19 cellular contexts compared by ENCODE assay signal in genomic region chr6:155212616-155213380, GRCh38. TPM values are rescaled to one million over a fixed set of nuclear protein-coding genes. Genes with fewer than 3 reads are reported as not detected.
DNase-seq lines count a peak whose midpoint lies in the region; ATAC-seq, FAIRE-seq and TF ChIP-seq lines count a peak whose summit lies in the region.
"Had no signal": no experiment of that assay in that cellular context is flagged by ENCODE, and none has a peak within 500 bp of the region (broad histone marks: within the 10 kb centered on the region; RNA-seq: fewer than 3 reads in every experiment).

No MANE protein-coding gene starts in this region.

- H3K27ac ChIP-seq in HepG2 (ENCODE audit: extremely low read length, insufficient read depth, low read length) (no peak overlapping the region), right lobe of liver (no peak overlapping the region), mammary epithelial cell (ENCODE audit: insufficient read depth, low read depth, low read length) (peak overlapping the region; percentile 14)
- H3K27ac ChIP-seq: Peyer's patch had no signal

- FAIRE-seq in HepG2 (lab: Jason Lieb, UNC) = no peak

- H3K27ac Mint-ChIP-seq in T-cell = no peak overlapping the region
- H3K27ac Mint-ChIP-seq in activated naive CD4-positive, alpha-beta T cell treated with anti-CD3 and anti-CD28 coated beads, Interleukin-2, amount 10 ng/mL, durations not matched to agents 7 days and 5 days = no peak overlapping the region

- TF ChIP-seq CTCF in HepG2 (CRISPR knock-in tag; IDR thresholded peaks at IDR 0.05) = no peak
- TF ChIP-seq CTCF in right lobe of liver (IDR thresholded peaks at IDR 0.05) = no peak
- no peak for TF ChIP-seq CTCF in mammary epithelial cell (conservative IDR thresholded peaks at IDR 0.05 in 1 of 2, IDR thresholded peaks at IDR 0.05 in 1 of 2; ENCODE audit: extremely low read depth in 1 of 2, insufficient read depth in 1 of 2, low read depth in 1 of 2, low read length in 2 of 2)

- BruUV-seq in HepG2 (replicated peaks; lab: Mats Ljungman, UMichigan) (no TSS peak), mammary epithelial cell (replicated peaks; lab: Mats Ljungman, UMichigan) (no TSS peak)

- no peak for TF ChIP-seq POLR2A in HepG2 (IDR thresholded peaks at IDR 0.05; ENCODE audit: insufficient read depth in 1 of 2, low read depth in 2 of 2, low read length in 2 of 2)
- TF ChIP-seq POLR2A in right lobe of liver (IDR thresholded peaks at IDR 0.05) = no peak

- peaks cover 5 to 6% of the 10 kb centered on the region in 2 donors for H3K27me3 Mint-ChIP-seq in T-cell
- H3K27me3 Mint-ChIP-seq in activated naive CD4-positive, alpha-beta T cell treated with anti-CD3 and anti-CD28 coated beads, Interleukin-2, amount 10 ng/mL, durations not matched to agents 7 days and 5 days = peaks cover 6% of the 10 kb centered on the region

- H3K36me3 ChIP-seq in HepG2 (replicated peaks in 1 of 2; ENCODE audit: control insufficient read depth in 1 of 2, insufficient read depth in 2 of 2, low read length in 2 of 2) (no peaks in the 10 kb centered on the region), right lobe of liver (no peaks in the 10 kb centered on the region), mammary epithelial cell (ENCODE audit: insufficient read depth, low read length) (no peaks in the 10 kb centered on the region)

- no peaks in the 10 kb centered on the region for H3K9me3 Mint-ChIP-seq in T-cell
- H3K9me3 Mint-ChIP-seq in activated naive CD4-positive, alpha-beta T cell treated with anti-CD3 and anti-CD28 coated beads, Interleukin-2, amount 10 ng/mL, durations not matched to agents 7 days and 5 days = no peaks in the 10 kb centered on the region

- H4K20me1 ChIP-seq in HepG2 (ENCODE audit: insufficient read depth, low read length) (no peaks in the 10 kb centered on the region), mammary epithelial cell (ENCODE audit: insufficient read depth, low read length) (no peaks in the 10 kb centered on the region)

- no peaks in the 10 kb centered on the region for H3K79me2 ChIP-seq in HepG2 (ENCODE audit: insufficient read depth, low read length)
- H3K79me2 ChIP-seq in mammary epithelial cell (ENCODE audit: insufficient read depth, low read length) = no peaks in the 10 kb centered on the region

- no peak for TF ChIP-seq RAD21 in HepG2 (CRISPR knock-in tag; IDR thresholded peaks at IDR 0.05)

- H2AFZ ChIP-seq in HepG2 (ENCODE audit: low read length) (no peak overlapping the region), mammary epithelial cell (ENCODE audit: low read depth, low read length) (peak overlapping the region; percentile 86)

- TF ChIP-seq EP300 in HepG2 (IDR thresholded peaks at IDR 0.05; ENCODE audit: low read depth in 2 of 2, low read length in 2 of 2) (no peak), HepG2 (CRISPR knock-in tag; IDR thresholded peaks at IDR 0.05; ENCODE audit: borderline replicate concordance) (no peak)

- H3K4me3 ChIP-seq in HepG2 (replicated peaks in 1 of 3; ENCODE audit: insufficient read depth in 1 of 3, low read depth in 2 of 3, low read length in 3 of 3) = no peak overlapping the region
- no peak overlapping the region for H3K4me3 ChIP-seq in right lobe of liver
- no peak overlapping the region for H3K4me3 ChIP-seq in mammary epithelial cell (replicated peaks in 1 of 3; ENCODE audit: insufficient read depth in 1 of 3, low read depth in 2 of 3, low read length in 3 of 3)
- H3K4me3 ChIP-seq: Peyer's patch had no signal

- ATAC-seq in HepG2 (peak; percentile 26), right lobe of liver (no peak), GM21723 (IDR thresholded peaks at IDR 0.05; ENCODE audit: unreplicated experiment) (no peak), T-cell (replicated peaks in 1 of 4) (no peak), HG03139 (IDR thresholded peaks at IDR 0.05; ENCODE audit: unreplicated experiment) (no peak)

- H3K9me3 ChIP-seq in HepG2 (ENCODE audit: low read length) (no peaks in the 10 kb centered on the region), right lobe of liver (no peaks in the 10 kb centered on the region), mammary epithelial cell (replicated peaks; ENCODE audit: insufficient read depth, low read length) (no peaks in the 10 kb centered on the region)
- H3K9me3 ChIP-seq: Peyer's patch had no signal

- CTCF ChIA-PET in HepG2 (lab: Yijun Ruan, JAX; ENCODE audit: low intra/inter-chr PET ratio, low total read pairs) = no interaction called here
- CTCF ChIA-PET in mammary epithelial cell (lab: Charles Lee; ENCODE audit: low non-redundant PET) = no interaction called here
- CTCF ChIA-PET in T-cell (lab: Charles Lee) = interaction anchor here in 1 of 2 donors (0.6 kb wide), 1 partner anchor 14 kb away, joined by 3 read pairs; no protein-coding TSS in a partner anchor
- CTCF ChIA-PET in activated naive CD4-positive, alpha-beta T cell treated with anti-CD3 and anti-CD28 coated beads, Interleukin-2, amount 10 ng/mL, durations not matched to agents 7 days and 5 days (lab: Charles Lee) = no interaction called here

- intact Hi-C loops in HepG2 (cut with micrococcal nuclease; ENCODE audit: unreplicated experiment) (no loop called here), right lobe of liver (cut with DNase I) (no loop called here), mammary epithelial cell (cut with micrococcal nuclease) (no loop called here)

- H3K27me3 ChIP-seq in HepG2 (ENCODE audit: control insufficient read depth in 1 of 2, insufficient read depth in 2 of 2, low read length in 2 of 2) = no peaks in the 10 kb centered on the region; a peak in 2 of 5 replicates
- no peaks in the 10 kb centered on the region for H3K27me3 ChIP-seq in right lobe of liver
- H3K27me3 ChIP-seq in mammary epithelial cell (ENCODE audit: insufficient read depth, low read length) = no peaks in the 10 kb centered on the region
- H3K27me3 ChIP-seq: Peyer's patch had no signal

- no peaks in the 10 kb centered on the region for H3K4me1 ChIP-seq in HepG2 (ENCODE audit: insufficient read depth, low read length)
- H3K4me1 ChIP-seq in right lobe of liver = no peaks in the 10 kb centered on the region
- H3K4me1 ChIP-seq in mammary epithelial cell (ENCODE audit: insufficient read depth, low read length) = peaks cover 24% of the 10 kb centered on the region
- H3K4me1 ChIP-seq: Peyer's patch had no signal

- POLR2A ChIA-PET in HepG2 (lab: Yijun Ruan, JAX) = no interaction called here
- POLR2A ChIA-PET in T-cell (lab: Charles Lee) = no interaction called here

- peaks cover 0 to 5% (median 2%) of the 10 kb centered on the region in 3 donors for H3K4me1 Mint-ChIP-seq in T-cell
- H3K4me1 Mint-ChIP-seq in activated naive CD4-positive, alpha-beta T cell treated with anti-CD3 and anti-CD28 coated beads, Interleukin-2, amount 10 ng/mL, durations not matched to agents 7 days and 5 days = no peaks in the 10 kb centered on the region

- H3K36me3 Mint-ChIP-seq in T-cell = no peaks in the 10 kb centered on the region
- no peaks in the 10 kb centered on the region for H3K36me3 Mint-ChIP-seq in activated naive CD4-positive, alpha-beta T cell treated with anti-CD3 and anti-CD28 coated beads, Interleukin-2, amount 10 ng/mL, durations not matched to agents 7 days and 5 days

- in situ Hi-C loops in HepG2 (cut with HindIII; ENCODE audit: extremely low pct_ligation_motif_present, low pct_unique_long_range_greater_than_20kb) = no loop called here
- in situ Hi-C loops in mammary epithelial cell (cut with MboI; ENCODE audit: low sequenced_read_pairs in 2 of 2) = no loop called here

- WGBS in HepG2 (ENCODE audit: low lambda C conversion rate) = 57% methylated on average over 15 of the region's 16 CpGs
- 85% methylated on average over 6 of the region's 16 CpGs for WGBS in right lobe of liver (ENCODE audit: insufficient coverage, low coverage, low lambda C conversion rate, missing lambda C conversion rate)
- 34% methylated on average over 14 of the region's 16 CpGs for WGBS in mammary epithelial cell (ENCODE audit: low coverage, missing lambda C conversion rate)

- no peak overlapping the region for H3K4me3 Mint-ChIP-seq in T-cell
- no peak overlapping the region for H3K4me3 Mint-ChIP-seq in activated naive CD4-positive, alpha-beta T cell treated with anti-CD3 and anti-CD28 coated beads, Interleukin-2, amount 10 ng/mL, durations not matched to agents 7 days and 5 days
- H3K4me3 Mint-ChIP-seq: H9 had no signal

- dilution Hi-C loops in mammary epithelial cell (cut with HindIII; ENCODE audit: low sequenced_read_pairs) = no loop called here

- DNase-seq in HepG2 (ENCODE audit: low spot score) = no peak
- DNase-seq in right lobe of liver = no peak
- DNase-seq in mammary epithelial cell = peak; percentile 16
- peak; percentile 93 for DNase-seq in myocyte (ENCODE audit: low read depth)
- DNase-seq in T-cell = no peak
- no peak for DNase-seq in activated naive CD4-positive, alpha-beta T cell treated with anti-CD3 and anti-CD28 coated beads, Interleukin-2, amount 10 ng/mL, durations not matched to agents 7 days and 5 days
- DNase-seq: 8988T, C1 segment of cervical spinal cord, H9, KG1, NCI-H1105 treated with DMSO at 0.1 percent for 48 hours, NCI-H187, NCI-H446, NCI-H748 treated with DMSO at 0.1 percent for 48 hours, Peyer's patch, SHP77 treated with DMSO at 0.1 percent for 48 hours had no signal

- H3K9ac ChIP-seq in HepG2 (ENCODE audit: insufficient read depth, low read depth, low read length) = no peak overlapping the region
- no peak overlapping the region for H3K9ac ChIP-seq in mammary epithelial cell (ENCODE audit: insufficient read depth, low read length)

- no peak overlapping the region for H3K4me2 ChIP-seq in HepG2 (ENCODE audit: low read depth, low read length)
- H3K4me2 ChIP-seq in mammary epithelial cell (ENCODE audit: insufficient read depth, low read depth, low read length) = peak overlapping the region; percentile 52

RNA-seq across cellular contexts. Expression of gene CLDN20, which starts 51.0 kb away (rescaled TPM):
- total RNA-seq in HepG2 (2016; rRNA removed; fragmentation: Illumina TruSeq; extraction: Trizol) (not detected in 2 replicates), right lobe of liver (not detected), mammary epithelial cell (under 1 TPM in 1 of 2 donors, not detected in 1; 0.26 TPM), myocyte (0.45 TPM in 1 of 2 replicates, not detected in the other), T-cell (not detected)
- total RNA-seq in HepG2 (2016; cell fraction: cytosol; rRNA removed; fragmentation: Illumina TruSeq; extraction: Trizol; ENCODE audit: low read depth) = not detected in 2 replicates
- not detected in 2 replicates for total RNA-seq in HepG2 (2016; cell fraction: insoluble cytoplasmic fraction; rRNA removed; fragmentation: Illumina TruSeq; extraction: Trizol)
- total RNA-seq in HepG2 (2016; cell fraction: membrane; rRNA removed; fragmentation: Illumina TruSeq; extraction: Trizol) = not detected in 2 replicates
- not detected in 2 replicates for total RNA-seq in HepG2 (2016; cell fraction: nucleus; rRNA removed; fragmentation: Illumina TruSeq; extraction: Trizol)
- polyA plus RNA-seq in HepG2 (2011; rRNA removed) (not detected in 2 replicates), mammary epithelial cell (not detected)
- not detected in 2 replicates for polyA plus RNA-seq in HepG2 (2011; cell fraction: cytosol; rRNA removed)
- not detected in 2 replicates for polyA plus RNA-seq in HepG2 (2011; cell fraction: nucleus; rRNA removed)
- polyA plus RNA-seq in HepG2 (2012) = 0.76 and 0.79 TPM in 2 replicates
- not detected in 2 replicates for polyA plus RNA-seq in HepG2 (2016; cell fraction: cytosol; fragmentation: Illumina TruSeq; extraction: Trizol; ENCODE audit: low read depth)
- polyA plus RNA-seq in HepG2 (2016; cell fraction: insoluble cytoplasmic fraction; fragmentation: Illumina TruSeq; extraction: Trizol; ENCODE audit: low read depth) = not detected in 2 replicates
- not detected in 2 replicates for polyA plus RNA-seq in HepG2 (2016; cell fraction: membrane; fragmentation: Illumina TruSeq; extraction: Trizol; ENCODE audit: low read depth)
- polyA plus RNA-seq in HepG2 (2016; cell fraction: nucleus; fragmentation: Illumina TruSeq; extraction: Trizol; ENCODE audit: insufficient read depth, low read depth) = not detected in 2 replicates
- polyA minus RNA-seq in HepG2 (2011; rRNA and poly(A)+ RNA removed; ENCODE audit: low replicate concordance) = not detected in 2 replicates
- polyA minus RNA-seq in HepG2 (2011; cell fraction: cytosol; rRNA and poly(A)+ RNA removed) = not detected in 2 replicates
- not detected in 2 replicates for polyA minus RNA-seq in HepG2 (2011; cell fraction: nucleus; rRNA and poly(A)+ RNA removed)
- not detected for polyA minus RNA-seq in mammary epithelial cell
- polyA plus RNA-seq in myocyte (2012) = 0.97 TPM
- total RNA-seq: H9, HT1080 had no signal

Comparison
In these comparisons a context has a peak if more than half of its experiments do, and no peak if none do; other contexts are left out.
1. DNase-seq: peak in mammary epithelial cell (single experiment) and myocyte (single experiment); none in HepG2 (single experiment), right lobe of liver (0 of 3), T-cell (0 of 34) and activated naive CD4-positive, alpha-beta T cell treated with anti-CD3 and anti-CD28 coated beads, Interleukin-2, amount 10 ng/mL, durations not matched to agents 7 days and 5 days (single experiment).